ENCODE assay signal across 8 cellular contexts in the genomic region with DNA sequence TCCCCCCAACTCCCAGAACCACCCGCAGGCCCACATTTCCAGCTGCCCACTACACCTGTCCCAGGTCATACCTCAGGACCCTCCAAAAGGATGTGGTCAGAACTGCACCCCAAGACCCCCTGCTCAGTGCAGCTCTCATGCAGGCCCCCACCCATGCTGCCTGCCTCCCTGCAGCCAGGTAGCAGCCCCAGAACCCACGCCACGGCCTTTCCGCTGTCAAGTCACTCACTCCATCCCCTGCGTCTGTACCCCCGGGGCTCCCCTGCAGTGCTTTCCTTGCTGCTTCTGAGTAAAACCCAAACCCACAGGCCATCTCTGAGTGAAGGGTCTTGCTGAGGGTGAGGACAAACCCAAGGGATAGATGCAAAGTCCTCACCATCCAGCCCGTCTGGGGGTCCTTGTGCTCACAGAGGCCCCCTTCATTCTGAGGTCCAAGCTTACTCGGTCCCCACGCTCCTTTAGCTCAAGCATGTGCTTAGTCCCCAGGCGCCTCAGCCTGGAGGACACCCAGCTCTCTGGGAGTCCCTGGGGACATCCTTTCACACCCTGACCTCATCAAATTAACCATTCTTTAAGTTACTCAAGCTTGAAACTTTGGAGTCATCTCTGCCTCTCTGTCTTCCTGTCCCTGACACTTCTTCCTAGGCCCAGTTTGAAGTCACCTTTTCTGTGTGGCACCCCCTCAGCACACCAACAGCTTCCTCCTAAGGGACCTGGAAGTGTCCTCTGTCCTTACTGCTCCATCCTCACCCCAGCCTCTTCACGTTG.
DNase-seq lines count a peak whose midpoint lies in the region; ATAC-seq and TF ChIP-seq lines count a peak whose summit lies in the region.

No MANE protein-coding gene starts in this region.

- no peak overlapping the region for H3K27ac ChIP-seq in left ventricle myocardium inferior (replicated peaks)

- H3K27me3 ChIP-seq in left ventricle myocardium inferior (ENCODE audit: low read depth) = no peaks in the 10 kb centered on the region

- H3K36me3 ChIP-seq in left ventricle myocardium inferior = peaks cover 12% of the 10 kb centered on the region

- peaks cover 30% of the 10 kb centered on the region for H3K4me1 ChIP-seq in left ventricle myocardium inferior

- no peak overlapping the region for H3K4me3 ChIP-seq in left ventricle myocardium inferior

- ATAC-seq in GM21367 (IDR thresholded peaks at IDR 0.05; ENCODE audit: unreplicated experiment) (peak; percentile 89), HG03469 (IDR thresholded peaks at IDR 0.05; ENCODE audit: unreplicated experiment) (peak; percentile 86)

- intact Hi-C loops in left ventricle myocardium inferior (cut with micrococcal nuclease) = no loop called here

- in situ Hi-C loops in KBM-7 (cut with MboI; ENCODE audit: low pct_unique_long_range_greater_than_20kb, low sequenced_read_pairs) = no loop called here

- peaks cover 9% of the 10 kb centered on the region for H3K9me3 ChIP-seq in left ventricle myocardium inferior (replicated peaks)

- TF ChIP-seq CTCF in GM10266 (IDR thresholded peaks at IDR 0.05; ENCODE audit: control insufficient read depth, insufficient read depth, low read depth, missing control alignments) = no peak
- TF ChIP-seq CTCF in left ventricle myocardium inferior (IDR thresholded peaks at IDR 0.05; ENCODE audit: borderline replicate concordance) = no peak

- peak; percentile 81 for DNase-seq in GM10266 (ENCODE audit: extremely low spot score)
- peak; percentile 6 for DNase-seq in left ventricle myocardium inferior
- DNase-seq in RKO (ENCODE audit: low spot score) = no peak
- DNase-seq in NCI-H1105 treated with DMSO at 0.1 percent for 48 hours (lab: John Stamatoyannopoulos, UW) = no peak
- no peak for DNase-seq in hippocampal formation (lab: John Stamatoyannopoulos, UW)
- no peak for DNase-seq in KBM-7

Comparison
In these comparisons a context has a peak if more than half of its experiments do, and no peak if none do; other contexts are left out.
1. DNase-seq: peak in GM10266 (single experiment) and left ventricle myocardium inferior (single experiment); none in RKO (single experiment), NCI-H1105 treated with DMSO at 0.1 percent for 48 hours (single experiment), hippocampal formation (0 of 2) and KBM-7 (single experiment).